ENCODE assay signal across 11 cellular contexts in the genomic region with DNA sequence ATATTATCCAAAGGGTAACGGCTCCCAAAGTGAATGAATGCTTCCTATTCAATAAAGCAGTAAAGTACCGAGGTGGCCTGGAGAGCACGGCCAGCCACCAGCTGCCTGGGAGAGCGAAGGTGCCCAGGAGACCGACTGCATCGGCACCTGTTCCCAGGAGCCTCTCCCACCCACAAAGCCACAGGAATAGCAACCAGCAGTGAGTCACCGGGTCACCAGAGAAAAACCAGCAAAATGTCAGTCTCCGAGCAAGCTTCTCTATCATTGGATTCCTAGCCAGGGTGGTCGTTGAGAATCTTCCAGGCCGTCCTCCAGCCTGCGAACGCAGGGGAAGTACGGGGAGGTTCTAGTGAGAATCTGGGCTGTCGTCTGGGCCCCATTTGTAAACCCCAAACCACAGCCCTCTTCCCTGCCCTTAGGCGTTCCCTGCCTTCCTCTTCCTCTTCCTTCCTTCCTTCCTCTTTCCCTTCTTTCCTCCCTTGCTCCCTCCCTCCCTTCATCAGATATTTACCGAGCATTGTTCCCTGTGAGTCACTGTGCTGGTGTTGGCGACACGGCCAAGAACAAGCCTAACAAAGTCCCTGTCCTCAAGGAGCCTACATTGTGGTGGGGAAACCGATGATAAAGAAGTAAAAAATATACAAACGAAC.
DNase-seq lines count a peak whose midpoint lies in the region; ATAC-seq and TF ChIP-seq lines count a peak whose summit lies in the region.
"Had no signal": no experiment of that assay in that cellular context is flagged by ENCODE, and none has a peak within 500 bp of the region (broad histone marks: within the 10 kb centered on the region; RNA-seq: fewer than 3 reads in every experiment).

No MANE protein-coding gene starts in this region.

- H3K27me3 ChIP-seq in layer of hippocampus (ENCODE audit: control insufficient read depth, insufficient read depth, low read length) (no peaks in the 10 kb centered on the region), suprapubic skin (no peaks in the 10 kb centered on the region)

- H3K4me1 ChIP-seq in suprapubic skin = peaks cover 11% of the 10 kb centered on the region
- H3K4me1 ChIP-seq: HAP-1 had no signal

- peaks cover 3% of the 10 kb centered on the region for H3K4me1 Mint-ChIP-seq in activated naive CD4-positive, alpha-beta T cell treated with anti-CD3 and anti-CD28 coated beads, Interleukin-2, amount 10 ng/mL, durations not matched to agents 7 days and 5 days

- WGBS in suprapubic skin = 71% methylated on average over 20 of the region's 20 CpGs

- TF ChIP-seq CTCF in suprapubic skin (IDR thresholded peaks at IDR 0.05) = no peak

- no peak for TF ChIP-seq POLR2A in suprapubic skin (IDR thresholded peaks at IDR 0.05)

- H3K4me3 ChIP-seq in suprapubic skin = no peak overlapping the region
- H3K4me3 ChIP-seq: HAP-1 had no signal

- H3K36me3 Mint-ChIP-seq in activated naive CD4-positive, alpha-beta T cell treated with anti-CD3 and anti-CD28 coated beads, Interleukin-2, amount 10 ng/mL, durations not matched to agents 7 days and 5 days = no peaks in the 10 kb centered on the region

- DNase-seq in activated naive CD4-positive, alpha-beta T cell treated with anti-CD3 and anti-CD28 coated beads, Interleukin-2, amount 10 ng/mL, durations not matched to agents 7 days and 5 days = no peak
- no peak for DNase-seq in activated naive CD4-positive, alpha-beta T cell treated with Interleukin-2 at 50 U/mL for 16 hours
- DNase-seq in SW480 (ENCODE audit: low spot score) = peak; percentile 95
- no peak for DNase-seq in suprapubic skin (ENCODE audit: low spot score in 2 of 2)
- no peak for DNase-seq in globus pallidus (ENCODE audit: low spot score)
- DNase-seq: activated CD8-positive, alpha-beta memory T cell treated with anti-CD3 and anti-CD28 coated beads, Interleukin-2, amount 50 U/mL, for 48 hours; effector memory CD4-positive, alpha-beta T cell had no signal

- H3K27ac ChIP-seq in layer of hippocampus (ENCODE audit: low read depth, low read length) (peak overlapping the region; percentile 0), suprapubic skin (peak overlapping the region; percentile 34)

- H3K36me3 ChIP-seq in suprapubic skin = no peaks in the 10 kb centered on the region
- H3K36me3 ChIP-seq: HAP-1 had no signal

- ATAC-seq in GM18861 (IDR thresholded peaks at IDR 0.05; ENCODE audit: unreplicated experiment) (no peak), GM21717 (IDR thresholded peaks at IDR 0.05; ENCODE audit: unreplicated experiment) (no peak)

- peak overlapping the region; percentile 55 for H3K27ac Mint-ChIP-seq in activated naive CD4-positive, alpha-beta T cell treated with anti-CD3 and anti-CD28 coated beads, Interleukin-2, amount 10 ng/mL, durations not matched to agents 7 days and 5 days

- H3K27me3 Mint-ChIP-seq in activated naive CD4-positive, alpha-beta T cell treated with anti-CD3 and anti-CD28 coated beads, Interleukin-2, amount 10 ng/mL, durations not matched to agents 7 days and 5 days = no peaks in the 10 kb centered on the region

- TF ChIP-seq EP300 in suprapubic skin (IDR thresholded peaks at IDR 0.05) = no peak

- CTCF ChIA-PET in activated naive CD4-positive, alpha-beta T cell treated with anti-CD3 and anti-CD28 coated beads, Interleukin-2, amount 10 ng/mL, durations not matched to agents 7 days and 5 days (lab: Charles Lee) = interaction anchor here (2.6 kb wide), 1 partner anchor 8 kb away, joined by 11 read pairs; no protein-coding TSS in a partner anchor

- H3K9me3 Mint-ChIP-seq in activated naive CD4-positive, alpha-beta T cell treated with anti-CD3 and anti-CD28 coated beads, Interleukin-2, amount 10 ng/mL, durations not matched to agents 7 days and 5 days = peaks cover 5% of the 10 kb centered on the region

- H3K4me3 Mint-ChIP-seq in activated naive CD4-positive, alpha-beta T cell treated with anti-CD3 and anti-CD28 coated beads, Interleukin-2, amount 10 ng/mL, durations not matched to agents 7 days and 5 days = no peak overlapping the region

- H3K9me3 ChIP-seq in suprapubic skin = no peaks in the 10 kb centered on the region
- H3K9me3 ChIP-seq: HAP-1 had no signal
